In genomic region chr12:6092784-6093722, GRCh38 we compare ENCODE assay signal across 9 cellular contexts. TPM values are rescaled to one million over a fixed set of nuclear protein-coding genes. Genes with fewer than 3 reads are reported as not detected.
DNase-seq lines count a peak whose midpoint lies in the region; ATAC-seq, FAIRE-seq and TF ChIP-seq lines count a peak whose summit lies in the region.
"Had no signal": no experiment of that assay in that cellular context is flagged by ENCODE, and none has a peak within 500 bp of the region (broad histone marks: within the 10 kb centered on the region; RNA-seq: fewer than 3 reads in every experiment).

No MANE protein-coding gene starts in this region.

- H3K9ac ChIP-seq in fibroblast of lung (ENCODE audit: insufficient read depth, low read length): no peak overlapping the region

- no peaks in the 10 kb centered on the region for H3K9me3 ChIP-seq in fibroblast of lung (ENCODE audit: control insufficient read depth, insufficient read depth, low read depth, low read length)

- H3K27ac ChIP-seq in fibroblast of lung (ENCODE audit: insufficient read depth, low read length): peak overlapping the region; percentile 77

- H4K20me1 ChIP-seq in fibroblast of lung (ENCODE audit: control insufficient read depth, extremely low read depth, insufficient read depth, low read length): no peaks in the 10 kb centered on the region

- H3K4me3 ChIP-seq in fibroblast of lung (replicated peaks in 1 of 4; ENCODE audit: control extremely low read depth in 1 of 4, insufficient read depth in 1 of 4, low read depth in 3 of 4, low read length in 4 of 4): peak overlapping the region in 1 of 4 experiments; percentile 4
- no peak overlapping the region for H3K4me3 ChIP-seq in retinal pigment epithelial cell (ENCODE audit: low read length)

- peak overlapping the region; percentile 76 for H3K4me2 ChIP-seq in fibroblast of lung (ENCODE audit: extremely low read depth, insufficient read depth, low read length)

- no peaks in the 10 kb centered on the region for H3K27me3 ChIP-seq in fibroblast of lung (ENCODE audit: control insufficient read depth, insufficient read depth, low read length)

- H3K4me1 ChIP-seq in fibroblast of lung (ENCODE audit: control insufficient read depth, extremely low read depth, insufficient read depth, low read length): peaks cover 27% of the 10 kb centered on the region

- ATAC-seq in HG02763 (IDR thresholded peaks at IDR 0.05; ENCODE audit: unreplicated experiment) (no peak), HG03521 (IDR thresholded peaks at IDR 0.05; ENCODE audit: unreplicated experiment) (no peak)

- H3K79me2 ChIP-seq in fibroblast of lung (ENCODE audit: control insufficient read depth, insufficient read depth, low read length): no peaks in the 10 kb centered on the region

- H3K36me3 ChIP-seq in fibroblast of lung (ENCODE audit: control insufficient read depth, insufficient read depth, low read length): no peaks in the 10 kb centered on the region

- FAIRE-seq in RCC 7860 (lab: Jason Lieb, UNC): peak; percentile 81

- peak; percentile 92 for DNase-seq in GM03348 (ENCODE audit: low spot score)
- DNase-seq in RCC 7860 (ENCODE audit: low spot score): peak; percentile 85
- peak; percentile 90 to 93 for DNase-seq in fibroblast of lung (ENCODE audit: low read depth in 2 of 2)
- DNase-seq in retinal pigment epithelial cell (ENCODE audit: low read depth): peak; percentile 72
- DNase-seq in GM20000 (ENCODE audit: low spot score): no peak
- DNase-seq in COLO668 (lab: John Stamatoyannopoulos, UW; ENCODE audit: unreplicated experiment): no peak
- DNase-seq: activated CD4-positive, alpha-beta T cell treated with anti-CD3 and anti-CD28 coated beads for 48 hours had no signal

- H2AFZ ChIP-seq in fibroblast of lung (ENCODE audit: low read length): peak overlapping the region; percentile 25

- TF ChIP-seq CTCF in fibroblast of lung (conservative IDR thresholded peaks at IDR 0.05 in 1 of 2, IDR thresholded peaks at IDR 0.05 in 1 of 2; ENCODE audit: low read depth in 1 of 2, low read length in 2 of 2): peak in 1 of 2 donors; percentile 5
- no peak for TF ChIP-seq CTCF in retinal pigment epithelial cell (conservative IDR thresholded peaks at IDR 0.05; ENCODE audit: low read depth, low read length)
- no peak for TF ChIP-seq CTCF in GM20000 (IDR thresholded peaks at IDR 0.05; ENCODE audit: extremely low read depth, missing control alignments)

RNA-seq across cellular contexts. Expression of gene VWF, which starts 31.4 kb away (rescaled TPM):
- total RNA-seq in fibroblast of lung: 0.26 and 1.7 TPM in 2 replicates
- 0.15 and 0.21 TPM in 2 replicates for polyA plus RNA-seq in fibroblast of lung
- 0.19 and 0.43 TPM in 2 replicates for polyA plus RNA-seq in fibroblast of lung (2012)
- polyA minus RNA-seq in fibroblast of lung (ENCODE audit: low replicate concordance): 1.2 and 2.6 TPM in 2 replicates

Comparison
In these comparisons a context has a peak if more than half of its experiments do, and no peak if none do; other contexts are left out.
1. DNase-seq: peak in GM03348 (single experiment), RCC 7860 (single experiment), fibroblast of lung (2 of 2) and retinal pigment epithelial cell (single experiment); none in GM20000 (single experiment) and COLO668 (single experiment).